In the genomic region with DNA sequence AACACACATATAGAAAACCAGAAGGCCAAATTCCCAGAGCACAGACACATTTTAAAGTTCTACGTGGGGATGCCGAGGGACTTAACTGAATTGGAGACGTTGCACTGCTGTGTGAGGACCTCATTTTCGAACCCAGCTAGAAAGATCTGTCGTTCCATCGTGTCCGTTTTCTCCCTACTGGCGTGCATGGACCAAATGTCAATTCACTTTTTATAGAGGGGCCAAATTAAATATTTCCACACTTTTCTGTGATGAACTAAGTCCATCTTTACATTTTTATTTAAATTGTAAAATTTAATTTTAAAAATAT, we compare ENCODE assay signal across 8 cellular contexts. TPM values are rescaled to one million over a fixed set of nuclear protein-coding genes. Genes with fewer than 3 reads are reported as not detected.
DNase-seq lines count a peak whose midpoint lies in the region; ATAC-seq and TF ChIP-seq lines count a peak whose summit lies in the region.

No MANE protein-coding gene starts in this region.

- CTCF ChIA-PET in PC-9 (lab: Charles Lee): no interaction called here

- TF ChIP-seq CTCF in PC-9 (conservative IDR thresholded peaks at IDR 0.05): no peak
- TF ChIP-seq CTCF in epithelial cell of proximal tubule (conservative IDR thresholded peaks at IDR 0.05; ENCODE audit: low read depth, low read length): no peak

- H3K9me2 ChIP-seq in PC-9 (ENCODE audit: insufficient read depth): no peaks in the 10 kb centered on the region

- POLR2A ChIA-PET in PC-9 (lab: Charles Lee; ENCODE audit: unreplicated experiment): interaction anchor here (0.6 kb wide), 1 partner anchor 270 kb away, joined by 14 read pairs; no protein-coding TSS in a partner anchor

- H4K20me1 ChIP-seq in PC-9 (ENCODE audit: insufficient read depth): peaks cover 24% of the 10 kb centered on the region; the same call in 1 of the 2 replicates

- ATAC-seq in HG02763 (IDR thresholded peaks at IDR 0.05; ENCODE audit: unreplicated experiment) (no peak), GM21360 (IDR thresholded peaks at IDR 0.05; ENCODE audit: unreplicated experiment) (no peak)

- peaks cover 35% of the 10 kb centered on the region for H3K79me2 ChIP-seq in PC-9 (ENCODE audit: low read depth)

- H3K9me3 ChIP-seq in PC-9 (ENCODE audit: insufficient read depth, low read depth): no peaks in the 10 kb centered on the region

- DNase-seq in NCI-H748 (lab: John Stamatoyannopoulos, UW; ENCODE audit: unreplicated experiment): peak; percentile 79
- no peak for DNase-seq in NCI-H748 treated with DMSO at 0.1 percent for 48 hours (lab: John Stamatoyannopoulos, UW)
- no peak for DNase-seq in PC-9
- no peak for DNase-seq in epithelial cell of proximal tubule (ENCODE audit: low read depth)
- DNase-seq in NCI-H2227 (lab: John Stamatoyannopoulos, UW; ENCODE audit: unreplicated experiment): no peak

- H3K27me3 ChIP-seq in PC-9 (ENCODE audit: insufficient read depth, low read depth) (no peaks in the 10 kb centered on the region), rectal smooth muscle tissue (ENCODE audit: control insufficient read depth, insufficient read depth, low read length) (no peaks in the 10 kb centered on the region)

- H3K4me1 ChIP-seq in PC-9 (replicated peaks; ENCODE audit: insufficient read depth) (peaks cover 43% of the 10 kb centered on the region), rectal smooth muscle tissue (ENCODE audit: control insufficient read depth, insufficient read depth, low read length) (peaks cover 12% of the 10 kb centered on the region)

- H3F3A ChIP-seq in PC-9 (ENCODE audit: insufficient read depth, low read depth): peaks cover 27% of the 10 kb centered on the region

- peak overlapping the region; percentile 93 for H3K4me2 ChIP-seq in PC-9

- H3K36me3 ChIP-seq in PC-9 (ENCODE audit: low read depth) (no peaks in the 10 kb centered on the region), rectal smooth muscle tissue (ENCODE audit: control insufficient read depth, insufficient read depth, low read length) (no peaks in the 10 kb centered on the region)

- H3K27ac ChIP-seq in PC-9 (peak overlapping the region; percentile 77), rectal smooth muscle tissue (ENCODE audit: low read depth, low read length) (peak overlapping the region; percentile 98)

- BruUV-seq in PC-9 (replicated peaks; lab: Mats Ljungman, UMichigan): TSS peak; percentile 26

- H3K4me3 ChIP-seq in PC-9 (peak overlapping the region; percentile 90), epithelial cell of proximal tubule (ENCODE audit: low read depth, low read length) (peak overlapping the region; percentile 90), rectal smooth muscle tissue (ENCODE audit: low read length) (peak overlapping the region; percentile 97)

- intact Hi-C loops in PC-9 (cut with micrococcal nuclease; ENCODE audit: unreplicated experiment): loop anchor here (1.0 to 2.0 kb wide), 2 partner anchors 27 to 139 kb away; no protein-coding TSS in a partner anchor

- H2AFZ ChIP-seq in PC-9: peak overlapping the region; percentile 100

- peak overlapping the region; percentile 80 for H3K9ac ChIP-seq in rectal smooth muscle tissue (ENCODE audit: low read length)

RNA-seq across cellular contexts. Expression of a gene that starts 0.7 kb away (rescaled TPM):
- total RNA-seq in PC-9 (2021) (6.5 and 7.4 TPM in 2 replicates), epithelial cell of proximal tubule (4.9 and 5.1 TPM in 2 replicates)

RNA-seq across cellular contexts. Expression of a gene that starts 1.0 kb away (rescaled TPM):
- total RNA-seq in PC-9 (2021) (36.6 and 38.4 TPM in 2 replicates), epithelial cell of proximal tubule (7.8 and 11.8 TPM in 2 replicates)
